ENCODE assay signal across 29 cellular contexts in the genomic region with DNA sequence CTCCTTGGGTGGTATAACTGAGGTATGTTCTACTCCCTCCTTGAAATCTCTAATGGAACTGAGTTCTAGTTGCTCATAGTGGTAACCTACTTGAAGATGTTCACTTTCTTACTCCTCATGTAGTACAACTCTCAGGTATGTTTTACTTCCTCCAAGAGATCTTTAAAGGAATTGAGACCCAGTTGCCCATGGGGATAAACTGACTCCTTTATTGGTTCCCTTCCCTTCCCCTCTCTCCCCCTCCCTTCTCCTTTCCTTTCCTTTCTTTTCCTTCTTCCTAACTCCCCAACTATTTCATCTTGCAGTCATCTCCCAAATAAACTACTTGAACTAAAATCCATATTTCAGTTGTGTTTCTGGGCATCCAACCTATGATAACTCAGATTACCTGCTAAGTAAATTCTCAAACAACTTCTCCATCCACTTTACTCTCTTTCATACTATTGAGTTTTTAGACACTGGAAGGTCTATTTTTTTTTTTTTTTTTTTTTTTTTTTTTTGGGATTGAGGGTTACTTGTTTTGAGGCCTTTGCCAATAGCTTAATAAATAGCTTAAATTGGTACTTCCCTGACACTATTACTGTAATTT. TPM values are rescaled to one million over a fixed set of nuclear protein-coding genes. Genes with fewer than 3 reads are reported as not detected.
DNase-seq lines count a peak whose midpoint lies in the region; ATAC-seq, FAIRE-seq and TF ChIP-seq lines count a peak whose summit lies in the region.
"Had no signal": no experiment of that assay in that cellular context is flagged by ENCODE, and none has a peak within 500 bp of the region (broad histone marks: within the 10 kb centered on the region; RNA-seq: fewer than 3 reads in every experiment).

No MANE protein-coding gene starts in this region.

- no TSS peak for BruUV-seq in K562 (replicated peaks; lab: Mats Ljungman, UMichigan)

- intact Hi-C loops in K562 (cut with micrococcal nuclease): no loop called here

- in situ Hi-C loops in K562 (cut with MboI): no loop called here

- H2AFZ ChIP-seq in K562 (ENCODE audit: low read depth, low read length): no peak overlapping the region

- no peaks in the 10 kb centered on the region for H3K27me3 ChIP-seq in K562 (ENCODE audit: control insufficient read depth in 2 of 2, insufficient read depth in 2 of 2, low read length in 2 of 2)
- H3K27me3 ChIP-seq: BE2C, BLaER1 had no signal

- TF ChIP-seq CTCF in K562 (IDR thresholded peaks at IDR 0.05 in 2 of 3, conservative IDR thresholded peaks at IDR 0.05 in 1 of 3; ENCODE audit: insufficient read depth in 2 of 3, low read depth in 1 of 3, low read length in 3 of 3): no peak

- H3K4me1 Mint-ChIP-seq in stimulated activated naive CD8-positive, alpha-beta T cell treated with anti-CD3 and anti-CD28 coated beads, Interleukin-15, amount 100 ng/mL, for 72 hours: no peaks in the 10 kb centered on the region
- H3K4me1 Mint-ChIP-seq: CD14-positive monocyte; CD4-positive, alpha-beta memory T cell; CD4-positive, CD25-positive, alpha-beta regulatory T cell had no signal

- H3K4me2 ChIP-seq in K562 (ENCODE audit: insufficient read depth, low read length): no peak overlapping the region
- H3K4me2 ChIP-seq: BLaER1 had no signal

- H3K4me3 ChIP-seq in K562: no peak overlapping the region
- H3K4me3 ChIP-seq: BLaER1, GM12878 had no signal

- H3K9ac ChIP-seq in K562 (ENCODE audit: insufficient read depth in 1 of 2, low read depth in 2 of 2, low read length in 2 of 2): no peak overlapping the region
- H3K9ac ChIP-seq: BLaER1 had no signal

- no peaks in the 10 kb centered on the region for H3K36me3 ChIP-seq in K562 (ENCODE audit: control insufficient read depth, insufficient read depth, low read length)
- H3K36me3 ChIP-seq: BE2C, BLaER1 had no signal

- no peaks in the 10 kb centered on the region for H3K4me1 ChIP-seq in K562 (replicated peaks in 1 of 2; ENCODE audit: control insufficient read depth in 2 of 2, insufficient read depth in 2 of 2, low read length in 2 of 2)
- H3K4me1 ChIP-seq: BE2C had no signal

- H3K4me3 Mint-ChIP-seq in stimulated activated naive CD8-positive, alpha-beta T cell treated with anti-CD3 and anti-CD28 coated beads, Interleukin-15, amount 100 ng/mL, for 72 hours: no peak overlapping the region
- H3K4me3 Mint-ChIP-seq: CD14-positive monocyte; CD4-positive, alpha-beta memory T cell; CD4-positive, CD25-positive, alpha-beta regulatory T cell; CD8-positive, alpha-beta memory T cell had no signal

- H3K27ac Mint-ChIP-seq in stimulated activated naive CD8-positive, alpha-beta T cell treated with anti-CD3 and anti-CD28 coated beads, Interleukin-15, amount 100 ng/mL, for 72 hours: no peak overlapping the region
- H3K27ac Mint-ChIP-seq: CD14-positive monocyte; CD4-positive, alpha-beta memory T cell; CD4-positive, CD25-positive, alpha-beta regulatory T cell; CD8-positive, alpha-beta memory T cell had no signal

- TF ChIP-seq EP300 in K562 (IDR thresholded peaks at IDR 0.05; ENCODE audit: low read length): no peak

- ATAC-seq in stimulated activated naive CD8-positive, alpha-beta T cell treated with anti-CD3 and anti-CD28 coated beads, Interleukin-15, amount 100 ng/mL, for 72 hours: peak; percentile 43
- ATAC-seq in stimulated activated naive CD8-positive, alpha-beta T cell treated with anti-CD3 and anti-CD28 coated beads, Interleukin-15, Interleukin-2, amounts not matched to agents 100 U/mL and 50 U/mL, for 24 hours: no peak
- ATAC-seq in K562: no peak
- ATAC-seq: GM12878 had no signal

- H3K27me3 Mint-ChIP-seq in stimulated activated naive CD8-positive, alpha-beta T cell treated with anti-CD3 and anti-CD28 coated beads, Interleukin-15, amount 100 ng/mL, for 72 hours: no peaks in the 10 kb centered on the region

- no peaks in the 10 kb centered on the region for H3K9me3 Mint-ChIP-seq in stimulated activated naive CD8-positive, alpha-beta T cell treated with anti-CD3 and anti-CD28 coated beads, Interleukin-15, amount 100 ng/mL, for 72 hours
- H3K9me3 Mint-ChIP-seq: CD4-positive, alpha-beta memory T cell; CD8-positive, alpha-beta memory T cell had no signal

- no peak for DNase-seq in stimulated activated naive CD8-positive, alpha-beta T cell treated with anti-CD3 and anti-CD28 coated beads, Interleukin-15, amount 100 ng/mL, for 72 hours
- DNase-seq in stimulated activated naive CD8-positive, alpha-beta T cell treated with anti-CD3 and anti-CD28 coated beads, Interleukin-15, Interleukin-2, amounts not matched to agents 100 U/mL and 50 U/mL, for 24 hours: no peak
- no peak for DNase-seq in K562 (ENCODE audit: extremely low read depth in 1 of 4, low spot score in 3 of 4)
- no peak for DNase-seq in cerebellum (ENCODE audit: low spot score)
- DNase-seq: 8988T; ACHN; BE2C; C1 segment of cervical spinal cord; CD4-positive, alpha-beta memory T cell; CD4-positive, CD25-positive, alpha-beta regulatory T cell; CD8-positive, alpha-beta memory T cell; COR-L47; DMS 273 treated with DMSO at 0.1 percent for 48 hours; DMS153; DMS53; DMS79; DND-41; EL; GDM1 had no signal

- H3K9me3 ChIP-seq in K562 (replicated peaks; ENCODE audit: control insufficient read depth, insufficient read depth, low read depth, low read length): no peaks in the 10 kb centered on the region
- H3K9me3 ChIP-seq: BE2C, BLaER1 had no signal

- FAIRE-seq in K562 (lab: Jason Lieb, UNC): no peak
- FAIRE-seq: A204.1, GM12878, GM12892, GM18507 had no signal

- no peak for TF ChIP-seq RAD21 in K562 (CRISPR knock-in tag; conservative IDR thresholded peaks at IDR 0.05 in 1 of 2, IDR thresholded peaks at IDR 0.05 in 1 of 2)

- H3K27ac ChIP-seq in K562 (ENCODE audit: extremely low read depth, low read depth, low read length): no peak overlapping the region
- H3K27ac ChIP-seq: BLaER1 had no signal

- POLR2A ChIA-PET in K562 (lab: Yijun Ruan, JAX): interaction anchor here (2.3 kb wide), 1 partner anchor 8 kb away, joined by 6 read pairs; a partner anchor contains a TSS

- no peaks in the 10 kb centered on the region for H3K9me1 ChIP-seq in K562 (ENCODE audit: control insufficient read depth, insufficient read depth, low read length)

- CTCF ChIA-PET in K562 (lab: Yijun Ruan, JAX; ENCODE audit: low intra/inter-chr PET ratio): no interaction called here

- H3K79me2 ChIP-seq in K562 (ENCODE audit: control insufficient read depth, insufficient read depth, low read length): no peaks in the 10 kb centered on the region

- no peak for TF ChIP-seq POLR2A in K562 (conservative IDR thresholded peaks at IDR 0.05)

- no peaks in the 10 kb centered on the region for H4K20me1 ChIP-seq in K562 (replicated peaks; ENCODE audit: control insufficient read depth, insufficient read depth, low read length)
- H4K20me1 ChIP-seq: BLaER1 had no signal

RNA-seq across cellular contexts. Expression of a gene that starts 7.9 kb away (rescaled TPM):
- 21.2 and 28.3 TPM in 2 replicates for total RNA-seq in K562 (2011; cell fraction: chromatin; rRNA removed; ENCODE audit: low replicate concordance)
- total RNA-seq in K562 (2011; cell fraction: nucleolus; rRNA removed): 13.0 and 14.3 TPM in 2 replicates
- total RNA-seq in K562 (2011; cell fraction: nucleoplasm; rRNA removed): 20.9 and 23.4 TPM in 2 replicates
- total RNA-seq in K562 (2014; rRNA removed) (8.8 and 10.2 TPM in 2 replicates), K562 (2014; rRNA removed; fragmentation: Illumina TruSeq; extraction: Trizol) (6.1 and 6.7 TPM in 2 replicates), K562 (2015; rRNA removed; fragmentation: Illumina TruSeq; extraction: Trizol) (9.2 TPM in 2 replicates), K562 (2021) (8.6 and 9.2 TPM in 2 replicates), cerebellum (12.2 TPM)
- polyA plus RNA-seq in K562 (2011; rRNA removed) (6.4 and 6.5 TPM in 2 replicates), K562 (2014; fragmentation: Illumina TruSeq; extraction: Trizol) (9.8 and 10.9 TPM in 2 replicates), K562 (2014; fragmentation: Nextera tagmentation; extraction: Ambion mirVana) (1 to 10 TPM; 5.2 to 7.7 TPM), K562 (2014; rRNA removed) (7.9 and 9.3 TPM in 2 replicates)
- polyA plus RNA-seq in K562 (2011; cell fraction: cytosol; rRNA removed): 4.4 and 4.5 TPM in 2 replicates
- polyA plus RNA-seq in K562 (2011; cell fraction: nucleus; rRNA removed): 10.6 and 13.6 TPM in 2 replicates
- 8.0 and 9.7 TPM in 2 replicates for polyA plus RNA-seq in K562 (2012)
- 6.7 and 7.5 TPM in 2 replicates for polyA minus RNA-seq in K562 (2011; rRNA and poly(A)+ RNA removed)
- 1.9 and 2.5 TPM in 2 replicates for polyA minus RNA-seq in K562 (2011; cell fraction: cytosol; rRNA and poly(A)+ RNA removed)
- 12.7 and 15.4 TPM in 2 replicates for polyA minus RNA-seq in K562 (2011; cell fraction: nucleus; rRNA and poly(A)+ RNA removed)

RNA-seq across cellular contexts. Expression of a gene that starts 21.3 kb away (rescaled TPM):
- total RNA-seq in K562 (2011; cell fraction: chromatin; rRNA removed; ENCODE audit: low replicate concordance): not detected in 2 replicates
- total RNA-seq in K562 (2011; cell fraction: nucleolus; rRNA removed): not detected in 2 replicates
- total RNA-seq in K562 (2011; cell fraction: nucleoplasm; rRNA removed): not detected in 2 replicates
- total RNA-seq in K562 (2014; rRNA removed): not detected in 2 replicates
- not detected in 2 replicates for total RNA-seq in K562 (2014; rRNA removed; fragmentation: Illumina TruSeq; extraction: Trizol)
- not detected in 2 replicates for total RNA-seq in K562 (2015; rRNA removed; fragmentation: Illumina TruSeq; extraction: Trizol)
- not detected in 2 replicates for total RNA-seq in K562 (2021)
- polyA plus RNA-seq in K562 (2011; rRNA removed): not detected in 2 replicates
- not detected in 2 replicates for polyA plus RNA-seq in K562 (2011; cell fraction: cytosol; rRNA removed)
- polyA plus RNA-seq in K562 (2011; cell fraction: nucleus; rRNA removed): not detected in 2 replicates
- polyA plus RNA-seq in K562 (2012): not detected in 2 replicates
- not detected in 2 replicates for polyA plus RNA-seq in K562 (2014; fragmentation: Illumina TruSeq; extraction: Trizol)
- polyA plus RNA-seq in K562 (2014; fragmentation: Nextera tagmentation; extraction: Ambion mirVana): not detected
- polyA plus RNA-seq in K562 (2014; rRNA removed): not detected in 2 replicates
- polyA minus RNA-seq in K562 (2011; rRNA and poly(A)+ RNA removed): not detected in 2 replicates
- not detected in 2 replicates for polyA minus RNA-seq in K562 (2011; cell fraction: cytosol; rRNA and poly(A)+ RNA removed)
- polyA minus RNA-seq in K562 (2011; cell fraction: nucleus; rRNA and poly(A)+ RNA removed): not detected in 2 replicates
- not detected for total RNA-seq in cerebellum
- total RNA-seq: A673; CD4-positive, alpha-beta memory T cell; CD4-positive, CD25-positive, alpha-beta regulatory T cell; CD8-positive, alpha-beta memory T cell; Daoy; G401 had no signal
- polyA plus RNA-seq: AG04450; CD14-positive monocyte; CD4-positive, alpha-beta memory T cell; CD4-positive, CD25-positive, alpha-beta regulatory T cell; CD8-positive, alpha-beta memory T cell; GM12878 had no signal

RNA-seq across cellular contexts. Expression of a gene that starts 22.1 kb away (rescaled TPM):
- total RNA-seq in K562 (2011; cell fraction: chromatin; rRNA removed; ENCODE audit: low replicate concordance): not detected in 2 replicates
- not detected in 2 replicates for total RNA-seq in K562 (2011; cell fraction: nucleolus; rRNA removed)
- total RNA-seq in K562 (2011; cell fraction: nucleoplasm; rRNA removed): not detected in 2 replicates
- total RNA-seq in K562 (2014; rRNA removed) (not detected in 2 replicates), K562 (2014; rRNA removed; fragmentation: Illumina TruSeq; extraction: Trizol) (not detected in 2 replicates), K562 (2015; rRNA removed; fragmentation: Illumina TruSeq; extraction: Trizol) (not detected in 2 replicates), K562 (2021) (not detected in 2 replicates), cerebellum (not detected)
- polyA plus RNA-seq in K562 (2011; rRNA removed) (not detected in 2 replicates), K562 (2014; fragmentation: Illumina TruSeq; extraction: Trizol) (not detected in 2 replicates), K562 (2014; fragmentation: Nextera tagmentation; extraction: Ambion mirVana) (not detected), K562 (2014; rRNA removed) (not detected in 2 replicates)
- polyA plus RNA-seq in K562 (2011; cell fraction: cytosol; rRNA removed): not detected in 2 replicates
- not detected in 2 replicates for polyA plus RNA-seq in K562 (2011; cell fraction: nucleus; rRNA removed)
- not detected in 2 replicates for polyA plus RNA-seq in K562 (2012)
- not detected in 2 replicates for polyA minus RNA-seq in K562 (2011; rRNA and poly(A)+ RNA removed)
- polyA minus RNA-seq in K562 (2011; cell fraction: cytosol; rRNA and poly(A)+ RNA removed): not detected in 2 replicates
- not detected in 2 replicates for polyA minus RNA-seq in K562 (2011; cell fraction: nucleus; rRNA and poly(A)+ RNA removed)
- total RNA-seq: A673; CD4-positive, alpha-beta memory T cell; CD4-positive, CD25-positive, alpha-beta regulatory T cell; CD8-positive, alpha-beta memory T cell; Daoy; G401; GM12878 had no signal
- polyA plus RNA-seq: AG04450; CD14-positive monocyte; CD4-positive, CD25-positive, alpha-beta regulatory T cell; CD8-positive, alpha-beta memory T cell; GM12878 had no signal

RNA-seq across cellular contexts. Expression of a gene that starts 27.8 kb away (rescaled TPM):
- not detected in 2 replicates for total RNA-seq in K562 (2011; cell fraction: chromatin; rRNA removed; ENCODE audit: low replicate concordance)
- total RNA-seq in K562 (2011; cell fraction: nucleolus; rRNA removed): not detected in 2 replicates
- total RNA-seq in K562 (2011; cell fraction: nucleoplasm; rRNA removed): not detected in 2 replicates
- total RNA-seq in K562 (2014; rRNA removed) (not detected in 2 replicates), K562 (2014; rRNA removed; fragmentation: Illumina TruSeq; extraction: Trizol) (not detected in 2 replicates), K562 (2015; rRNA removed; fragmentation: Illumina TruSeq; extraction: Trizol) (0.04 TPM in 1 of 2 replicates, not detected in the other), K562 (2021) (not detected in 2 replicates), cerebellum (0.18 TPM)
- polyA plus RNA-seq in K562 (2011; rRNA removed) (0.03 and 0.05 TPM in 2 replicates), K562 (2014; fragmentation: Illumina TruSeq; extraction: Trizol) (not detected in 2 replicates), K562 (2014; fragmentation: Nextera tagmentation; extraction: Ambion mirVana) (not detected), K562 (2014; rRNA removed) (not detected in 2 replicates)
- 0.03 and 0.06 TPM in 2 replicates for polyA plus RNA-seq in K562 (2011; cell fraction: cytosol; rRNA removed)
- 0.07 TPM in 1 of 2 replicates, not detected in the other for polyA plus RNA-seq in K562 (2011; cell fraction: nucleus; rRNA removed)
- not detected in 2 replicates for polyA plus RNA-seq in K562 (2012)
- polyA minus RNA-seq in K562 (2011; rRNA and poly(A)+ RNA removed): 0.12 TPM in 1 of 2 replicates, not detected in the other
- not detected in 2 replicates for polyA minus RNA-seq in K562 (2011; cell fraction: cytosol; rRNA and poly(A)+ RNA removed)
- not detected in 2 replicates for polyA minus RNA-seq in K562 (2011; cell fraction: nucleus; rRNA and poly(A)+ RNA removed)
- total RNA-seq: A673; CD4-positive, alpha-beta memory T cell; CD4-positive, CD25-positive, alpha-beta regulatory T cell; CD8-positive, alpha-beta memory T cell; Daoy; G401; GM12878 had no signal
- polyA plus RNA-seq: CD14-positive monocyte; CD4-positive, alpha-beta memory T cell; CD4-positive, CD25-positive, alpha-beta regulatory T cell; CD8-positive, alpha-beta memory T cell; GM12878 had no signal

RNA-seq across cellular contexts. Expression of a gene that starts 34.4 kb away (rescaled TPM):
- not detected in 2 replicates for total RNA-seq in K562 (2011; cell fraction: chromatin; rRNA removed; ENCODE audit: low replicate concordance)
- total RNA-seq in K562 (2011; cell fraction: nucleolus; rRNA removed): not detected in 2 replicates
- not detected in 2 replicates for total RNA-seq in K562 (2011; cell fraction: nucleoplasm; rRNA removed)
- total RNA-seq in K562 (2014; rRNA removed) (not detected in 2 replicates), K562 (2014; rRNA removed; fragmentation: Illumina TruSeq; extraction: Trizol) (not detected in 2 replicates), K562 (2015; rRNA removed; fragmentation: Illumina TruSeq; extraction: Trizol) (not detected in 2 replicates), K562 (2021) (not detected in 2 replicates), cerebellum (not detected)
- polyA plus RNA-seq in K562 (2011; rRNA removed) (not detected in 2 replicates), K562 (2014; fragmentation: Illumina TruSeq; extraction: Trizol) (not detected in 2 replicates), K562 (2014; fragmentation: Nextera tagmentation; extraction: Ambion mirVana) (not detected), K562 (2014; rRNA removed) (not detected in 2 replicates)
- polyA plus RNA-seq in K562 (2011; cell fraction: cytosol; rRNA removed): not detected in 2 replicates
- not detected in 2 replicates for polyA plus RNA-seq in K562 (2011; cell fraction: nucleus; rRNA removed)
- not detected in 2 replicates for polyA plus RNA-seq in K562 (2012)
- not detected in 2 replicates for polyA minus RNA-seq in K562 (2011; rRNA and poly(A)+ RNA removed)
- not detected in 2 replicates for polyA minus RNA-seq in K562 (2011; cell fraction: cytosol; rRNA and poly(A)+ RNA removed)
- not detected in 2 replicates for polyA minus RNA-seq in K562 (2011; cell fraction: nucleus; rRNA and poly(A)+ RNA removed)
- total RNA-seq: A673; CD4-positive, alpha-beta memory T cell; CD4-positive, CD25-positive, alpha-beta regulatory T cell; CD8-positive, alpha-beta memory T cell; Daoy; G401; GM12878 had no signal
- polyA plus RNA-seq: AG04450; CD14-positive monocyte; CD4-positive, alpha-beta memory T cell; CD4-positive, CD25-positive, alpha-beta regulatory T cell; CD8-positive, alpha-beta memory T cell had no signal
